Comparison of ENCODE assay signal across 28 cellular contexts in genomic region chrX:134313418-134313817, GRCh38.
"Had no signal": no experiment of that assay in that cellular context is flagged by ENCODE, and none has a peak within 500 bp of the region (broad histone marks: within the 10 kb centered on the region; RNA-seq: fewer than 3 reads in every experiment).

No MANE protein-coding gene starts in this region.

- H3K27me3 Mint-ChIP-seq: stimulated activated memory B cell treated with anti-CD40 and anti-IgM and Interleukin-4, amounts not matched to agents 10 μg/mL and 1 μg/mL and 100 μg/mL, for 72 hours; stimulated activated naive CD8-positive, alpha-beta T cell treated with anti-CD3 and anti-CD28 coated beads, Interleukin-15, amount 100 ng/mL, for 72 hours; stimulated activated naive CD8-positive, alpha-beta T cell treated with anti-CD3 and anti-CD28 coated beads, Interleukin-15, Interleukin-2, amounts not matched to agents 100 ng/mL and 50 ng/mL, for 24 hours; type B pancreatic cell had no signal

- H3K36me3 Mint-ChIP-seq: stimulated activated effector memory CD8-positive, alpha-beta T cell treated with anti-CD3 and anti-CD28 coated beads, Interleukin-12 subunit alpha, Interleukin-12 subunit beta, amount 100 ng/mL, for 72 hours; type B pancreatic cell had no signal

- H3K4me3 ChIP-seq: stomach, suprapubic skin, testis, thoracic aorta, thyroid gland, tibial artery, tibial nerve, transverse colon, upper lobe of left lung, upper lobe of right lung, uterus, vagina had no signal

- H3K27ac ChIP-seq: stomach, suprapubic skin, testis, thoracic aorta, thyroid gland, tibial artery, tibial nerve, transverse colon, upper lobe of left lung, upper lobe of right lung, uterus, vagina had no signal

- H3K36me3 ChIP-seq: stomach, suprapubic skin, thoracic aorta, thyroid gland, tibial artery, tibial nerve, transverse colon, upper lobe of left lung, upper lobe of right lung, uterus, vagina had no signal

- H3K9me3 ChIP-seq: suprapubic skin, testis, thoracic aorta, thyroid gland, transverse colon, upper lobe of right lung, vagina had no signal

- H3K4me3 Mint-ChIP-seq: stimulated activated effector memory CD8-positive, alpha-beta T cell treated with anti-CD3 and anti-CD28 coated beads, Interleukin-12 subunit alpha, Interleukin-12 subunit beta, amount 100 ng/mL, for 72 hours; stimulated activated memory B cell treated with anti-CD40 and anti-IgM and Interleukin-4, amounts not matched to agents 10 μg/mL and 1 μg/mL and 100 μg/mL, for 72 hours; stimulated activated naive B cell treated with anti-CD40 and anti-IgM and Interleukin-4, amounts not matched to agents 10 μg/mL and 1 μg/mL and 100 μg/mL, for 72 hours; stimulated activated naive CD8-positive, alpha-beta T cell treated with anti-CD3 and anti-CD28 coated beads, Interleukin-15, amount 100 ng/mL, for 72 hours; stimulated activated naive CD8-positive, alpha-beta T cell treated with anti-CD3 and anti-CD28 coated beads, Interleukin-15, Interleukin-2, amounts not matched to agents 100 ng/mL and 50 ng/mL, for 24 hours; type B pancreatic cell had no signal

- FAIRE-seq: urothelium cell line had no signal

- ATAC-seq: stimulated activated effector memory CD8-positive, alpha-beta T cell treated with anti-CD3 and anti-CD28 coated beads, Interleukin-12 subunit alpha, Interleukin-12 subunit beta, amount 100 ng/mL, for 72 hours; stimulated activated memory B cell treated with anti-CD40 and anti-IgM and Interleukin-4, amounts not matched to agents 10 μg/mL and 1 μg/mL and 100 μg/mL, for 72 hours; stimulated activated naive B cell treated with anti-CD40 and anti-IgM and Interleukin-4, amounts not matched to agents 10 μg/mL and 1 μg/mL and 100 μg/mL, for 72 hours; stimulated activated naive CD8-positive, alpha-beta T cell treated with anti-CD3 and anti-CD28 coated beads, Interleukin-15, amount 100 ng/mL, for 72 hours; stimulated activated naive CD8-positive, alpha-beta T cell treated with anti-CD3 and anti-CD28 coated beads, Interleukin-15, Interleukin-2, amounts not matched to agents 100 U/mL and 50 U/mL, for 24 hours; upper lobe of right lung had no signal

- H3K27ac Mint-ChIP-seq: stimulated activated effector memory CD8-positive, alpha-beta T cell treated with anti-CD3 and anti-CD28 coated beads, Interleukin-12 subunit alpha, Interleukin-12 subunit beta, amount 100 ng/mL, for 72 hours; stimulated activated memory B cell treated with anti-CD40 and anti-IgM and Interleukin-4, amounts not matched to agents 10 μg/mL and 1 μg/mL and 100 μg/mL, for 72 hours; stimulated activated naive B cell treated with anti-CD40 and anti-IgM and Interleukin-4, amounts not matched to agents 10 μg/mL and 1 μg/mL and 100 μg/mL, for 72 hours; stimulated activated naive CD8-positive, alpha-beta T cell treated with anti-CD3 and anti-CD28 coated beads, Interleukin-15, Interleukin-2, amounts not matched to agents 100 ng/mL and 50 ng/mL, for 24 hours; type B pancreatic cell had no signal

- H3K27me3 ChIP-seq: stomach, suprapubic skin, testis, thyroid gland, tibial artery, tibial nerve, transverse colon, upper lobe of left lung, upper lobe of right lung, uterus, vagina had no signal

- H3K4me1 Mint-ChIP-seq: stimulated activated effector memory CD8-positive, alpha-beta T cell treated with anti-CD3 and anti-CD28 coated beads, Interleukin-12 subunit alpha, Interleukin-12 subunit beta, amount 100 ng/mL, for 72 hours; stimulated activated memory B cell treated with anti-CD40 and anti-IgM and Interleukin-4, amounts not matched to agents 10 μg/mL and 1 μg/mL and 100 μg/mL, for 72 hours; stimulated activated naive B cell treated with anti-CD40 and anti-IgM and Interleukin-4, amounts not matched to agents 10 μg/mL and 1 μg/mL and 100 μg/mL, for 72 hours; stimulated activated naive CD8-positive, alpha-beta T cell treated with anti-CD3 and anti-CD28 coated beads, Interleukin-15, amount 100 ng/mL, for 72 hours had no signal

- DNase-seq: stimulated activated CD4-positive, alpha-beta T cell treated with anti-CD3 and anti-CD28 coated beads, Interleukin-2, amount 100 ng/mL, for 48 hours; stimulated activated CD4-positive, alpha-beta T cell treated with anti-CD3 and anti-CD28 coated beads, Interleukin-4, amount 100 ng/mL, for 1 hour; stimulated activated CD4-positive, alpha-beta T cell treated with anti-CD3 and anti-CD28 coated beads, Interleukin-4, amount 100 ng/mL, for 24 hours; stimulated activated CD4-positive, alpha-beta T cell treated with anti-CD3 and anti-CD28 coated beads, Interleukin-4, amount 100 ng/mL, for 4 hours; stimulated activated CD8-positive, alpha-beta memory T cell treated with anti-CD3 and anti-CD28 coated beads, Interleukin-4, amount 100 ng/mL, for 48 hours; stimulated activated naive B cell treated with anti-CD40 and anti-IgM and Interleukin-4, amounts not matched to agents 10 μg/mL and 1 μg/mL and 100 μg/mL, for 72 hours; stimulated activated naive CD4-positive, alpha-beta T cell; stimulated activated naive CD4-positive, alpha-beta T cell treated with Interleukin-2 at 50 U/mL for 16 hours; stimulated activated naive CD8-positive, alpha-beta T cell treated with anti-CD3 and anti-CD28 coated beads, Interleukin-15, amount 100 ng/mL, for 72 hours; stimulated activated naive CD8-positive, alpha-beta T cell treated with anti-CD3 and anti-CD28 coated beads, Interleukin-15, Interleukin-2, amounts not matched to agents 100 U/mL and 50 U/mL, for 24 hours; stomach; substantia nigra; testis; thyroid gland; tibial artery; transverse colon; upper lobe of left lung; upper lobe of right lung; uterus had no signal

- H3K4me1 ChIP-seq: stomach, suprapubic skin, testis, thyroid gland, tibial artery, tibial nerve, transverse colon, upper lobe of left lung, upper lobe of right lung, uterus, vagina had no signal
